Comparison of ENCODE assay signal across 12 cellular contexts in the genomic region with DNA sequence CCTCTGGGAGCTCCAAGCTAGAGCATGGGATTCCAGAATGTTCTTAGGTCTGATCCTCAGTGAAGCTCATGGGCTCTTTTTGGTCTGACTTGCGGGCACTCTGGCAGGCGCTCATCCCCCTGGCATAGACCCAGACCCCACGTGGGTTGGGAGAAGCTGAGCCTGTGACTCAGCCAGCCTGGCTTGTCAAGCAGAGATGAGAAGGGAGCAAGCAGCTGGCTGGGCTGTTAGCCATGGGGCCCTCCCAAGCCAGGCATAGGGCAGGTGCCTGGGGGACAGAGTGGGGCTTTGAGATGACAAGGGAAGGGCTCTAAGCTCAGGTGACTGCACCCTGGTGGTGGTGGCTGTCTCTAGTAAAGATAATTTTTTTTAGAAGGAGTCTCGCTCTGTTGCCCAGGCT.
DNase-seq lines count a peak whose midpoint lies in the region; ATAC-seq and TF ChIP-seq lines count a peak whose summit lies in the region.
"Had no signal": no experiment of that assay in that cellular context is flagged by ENCODE, and none has a peak within 500 bp of the region (broad histone marks: within the 10 kb centered on the region; RNA-seq: fewer than 3 reads in every experiment).

No MANE protein-coding gene starts in this region.

- TF ChIP-seq CTCF in astrocyte of the cerebellum (IDR thresholded peaks at IDR 0.05; ENCODE audit: low read depth, low read length, missing control alignments) (no peak), lower leg skin (IDR thresholded peaks at IDR 0.05) (no peak)

- in situ Hi-C loops in astrocyte of the cerebellum (cut with HindIII; ENCODE audit: low sequenced_read_pairs) = no loop called here

- WGBS in lower leg skin, 2 donors = 36 to 44% methylated on average over 4 of the region's 4 CpGs

- no peak overlapping the region for H3K4me3 ChIP-seq in astrocyte of the cerebellum (ENCODE audit: low read depth, low read length)
- H3K4me3 ChIP-seq in lower leg skin (ENCODE audit: low read depth, poor library complexity, severe bottlenecking) = no peak overlapping the region
- H3K4me3 ChIP-seq: tibial artery had no signal

- TF ChIP-seq POLR2A in lower leg skin (IDR thresholded peaks at IDR 0.05) = no peak

- DNase-seq in AG20443 (ENCODE audit: low spot score) (peak; percentile 20), LoVo (ENCODE audit: low spot score) (peak; percentile 17), astrocyte of the cerebellum (ENCODE audit: low read depth) (peak; percentile 12), lower leg skin (ENCODE audit: low spot score in 2 of 2) (peak; percentile 18 to 86), GOT3 (lab: John Stamatoyannopoulos, UW) (no peak), NCI-H1105 treated with DMSO at 0.1 percent for 48 hours (lab: John Stamatoyannopoulos, UW) (no peak)
- DNase-seq: glutamatergic neuron, naive B cell, T-helper 2 cell, tibial artery had no signal

- ATAC-seq in GM18868 (IDR thresholded peaks at IDR 0.05; ENCODE audit: unreplicated experiment) = no peak
- no peak for ATAC-seq in HG02642 (IDR thresholded peaks at IDR 0.05; ENCODE audit: poor library complexity, unreplicated experiment)

- intact Hi-C loops in lower leg skin (cut with DNase I; ENCODE audit: low total_unique reads) = no loop called here

Comparison
In these comparisons a context has a peak if more than half of its experiments do, and no peak if none do; other contexts are left out.
1. DNase-seq: peak in AG20443 (single experiment), LoVo (single experiment), astrocyte of the cerebellum (single experiment) and lower leg skin (2 of 2); none in GOT3 (single experiment) and NCI-H1105 treated with DMSO at 0.1 percent for 48 hours (single experiment).